In the genomic region with DNA sequence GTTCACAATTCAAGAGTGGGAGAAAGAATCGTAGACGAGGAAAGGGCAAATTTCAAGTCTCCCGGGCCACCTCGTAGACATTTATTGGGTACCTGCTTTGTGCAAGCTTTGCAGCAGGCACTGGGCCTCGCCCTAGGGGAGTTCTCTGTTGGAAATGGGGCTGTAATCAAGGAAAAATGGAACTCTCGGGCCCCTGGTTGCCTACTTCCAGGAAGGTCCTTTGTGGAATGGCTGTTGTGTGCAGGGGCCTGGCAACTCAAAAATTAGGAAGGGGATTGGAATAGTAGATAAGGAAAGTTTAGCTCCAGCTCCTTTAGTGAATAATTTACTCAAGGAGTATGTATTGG, we compare ENCODE assay signal across 8 cellular contexts. TPM values are rescaled to one million over a fixed set of nuclear protein-coding genes. Genes with fewer than 3 reads are reported as not detected.
DNase-seq lines count a peak whose midpoint lies in the region; ATAC-seq and TF ChIP-seq lines count a peak whose summit lies in the region.

No MANE protein-coding gene starts in this region.

- H3K9ac ChIP-seq in liver (ENCODE audit: low read depth in 1 of 2, low read length in 2 of 2) = peak overlapping the region; percentile 10 to 40

- peaks cover 2% of the 10 kb centered on the region for H3K27me3 Mint-ChIP-seq in T-helper 2 cell treated with Interferon-gamma antibody and Interleukin-4, amounts not matched to agents 5 μg/mL and 100 μg/mL, for 36 hours (ENCODE audit: low read depth)

- H3K4me1 ChIP-seq in liver (ENCODE audit: control insufficient read depth in 4 of 4, insufficient read depth in 4 of 4, low read length in 3 of 4) (peaks cover 16 to 30% (median 25%) of the 10 kb centered on the region in 4 donors), thoracic aorta (ENCODE audit: control insufficient read depth in 1 of 2, low read depth in 2 of 2) (peaks cover 24 to 50% of the 10 kb centered on the region in 2 donors)

- 2% methylated on average over 6 of the region's 6 CpGs for WGBS in liver

- peak overlapping the region; percentile 98 for H3K27ac Mint-ChIP-seq in T-helper 2 cell treated with Interferon-gamma antibody and Interleukin-4, amounts not matched to agents 5 μg/mL and 100 μg/mL, for 36 hours

- in situ Hi-C loops in astrocyte of the cerebellum (cut with HindIII; ENCODE audit: low sequenced_read_pairs) = no loop called here

- ATAC-seq in thoracic aorta (ENCODE audit: insufficient number of reproducible peaks, low FRiP score, low read depth) = no peak
- ATAC-seq in HG03045 (IDR thresholded peaks at IDR 0.05; ENCODE audit: unreplicated experiment) = no peak
- no peak for ATAC-seq in HG03095 (IDR thresholded peaks at IDR 0.05; ENCODE audit: unreplicated experiment)

- peaks cover 33% of the 10 kb centered on the region for H3K36me3 Mint-ChIP-seq in T-helper 2 cell treated with Interferon-gamma antibody and Interleukin-4, amounts not matched to agents 5 μg/mL and 100 μg/mL, for 36 hours (ENCODE audit: low read depth)

- no peaks in the 10 kb centered on the region for H3K9me3 Mint-ChIP-seq in T-helper 2 cell treated with Interferon-gamma antibody and Interleukin-4, amounts not matched to agents 5 μg/mL and 100 μg/mL, for 36 hours

- H3K27me3 ChIP-seq in liver (ENCODE audit: control insufficient read depth in 4 of 4, insufficient read depth in 4 of 4, low read length in 3 of 4) = no peaks in the 10 kb centered on the region
- H3K27me3 ChIP-seq in thoracic aorta (replicated peaks; ENCODE audit: insufficient read depth) = no peaks in the 10 kb centered on the region

- TF ChIP-seq CTCF in astrocyte of the cerebellum (IDR thresholded peaks at IDR 0.05; ENCODE audit: low read depth, low read length, missing control alignments) = no peak
- TF ChIP-seq CTCF in liver (IDR thresholded peaks at IDR 0.05; ENCODE audit: low read depth, low read length, missing input control) = no peak
- no peak for TF ChIP-seq CTCF in thoracic aorta (IDR thresholded peaks at IDR 0.05)

- no peaks in the 10 kb centered on the region for H3K9me3 ChIP-seq in liver (ENCODE audit: control insufficient read depth in 4 of 4, low read length in 3 of 4)
- no peaks in the 10 kb centered on the region for H3K9me3 ChIP-seq in thoracic aorta

- H3K36me3 ChIP-seq in liver (ENCODE audit: control insufficient read depth in 4 of 4, insufficient read depth in 3 of 4, low read depth in 1 of 4, low read length in 3 of 4) = peaks cover 0 to 16% (median 6%) of the 10 kb centered on the region in 4 donors
- H3K36me3 ChIP-seq in thoracic aorta = peaks cover 17% of the 10 kb centered on the region

- peaks cover 34% of the 10 kb centered on the region for H3K4me1 Mint-ChIP-seq in T-helper 2 cell treated with Interferon-gamma antibody and Interleukin-4, amounts not matched to agents 5 μg/mL and 100 μg/mL, for 36 hours (ENCODE audit: low read depth)

- H3K4me3 ChIP-seq in astrocyte of the cerebellum (ENCODE audit: low read depth, low read length) = peak overlapping the region; percentile 87
- H3K4me3 ChIP-seq in liver (ENCODE audit: low read depth in 1 of 3, low read length in 3 of 3) = peak overlapping the region; percentile 51 to 98 (median 72)
- H3K4me3 ChIP-seq in thoracic aorta = peak overlapping the region; percentile 79

- no peak for TF ChIP-seq RAD21 in liver (IDR thresholded peaks at IDR 0.05)

- H3K4me3 Mint-ChIP-seq in T-helper 2 cell treated with Interferon-gamma antibody and Interleukin-4, amounts not matched to agents 5 μg/mL and 100 μg/mL, for 36 hours = peak overlapping the region; percentile 100

- no peak for DNase-seq in T-helper 2 cell treated with Interferon-gamma antibody and Interleukin-4, amounts not matched to agents 5 μg/mL and 100 μg/mL, for 36 hours (ENCODE audit: low spot score)
- no peak for DNase-seq in T-helper 2 cell
- no peak for DNase-seq in astrocyte of the cerebellum (ENCODE audit: low read depth)
- DNase-seq in thoracic aorta (ENCODE audit: low spot score) = no peak
- no peak for DNase-seq in NCI-H1694 (lab: John Stamatoyannopoulos, UW)

- H3K27ac ChIP-seq in liver (ENCODE audit: low read depth in 1 of 2, low read length in 2 of 2) (no peak overlapping the region), thoracic aorta (peak overlapping the region; percentile 73 to 75)

TF ChIP-seq in liver, 16 proteins besides CTCF, POLR2A, EP300 and RAD21:
- TF ChIP-seq FOXA1 (IDR thresholded peaks at IDR 0.05) = no peak
- TF ChIP-seq YY1 (IDR thresholded peaks at IDR 0.05) = no peak
- no peak for TF ChIP-seq RXRA (IDR thresholded peaks at IDR 0.05)
- TF ChIP-seq JUND (IDR thresholded peaks at IDR 0.05) = no peak
- TF ChIP-seq, protein P1, sequence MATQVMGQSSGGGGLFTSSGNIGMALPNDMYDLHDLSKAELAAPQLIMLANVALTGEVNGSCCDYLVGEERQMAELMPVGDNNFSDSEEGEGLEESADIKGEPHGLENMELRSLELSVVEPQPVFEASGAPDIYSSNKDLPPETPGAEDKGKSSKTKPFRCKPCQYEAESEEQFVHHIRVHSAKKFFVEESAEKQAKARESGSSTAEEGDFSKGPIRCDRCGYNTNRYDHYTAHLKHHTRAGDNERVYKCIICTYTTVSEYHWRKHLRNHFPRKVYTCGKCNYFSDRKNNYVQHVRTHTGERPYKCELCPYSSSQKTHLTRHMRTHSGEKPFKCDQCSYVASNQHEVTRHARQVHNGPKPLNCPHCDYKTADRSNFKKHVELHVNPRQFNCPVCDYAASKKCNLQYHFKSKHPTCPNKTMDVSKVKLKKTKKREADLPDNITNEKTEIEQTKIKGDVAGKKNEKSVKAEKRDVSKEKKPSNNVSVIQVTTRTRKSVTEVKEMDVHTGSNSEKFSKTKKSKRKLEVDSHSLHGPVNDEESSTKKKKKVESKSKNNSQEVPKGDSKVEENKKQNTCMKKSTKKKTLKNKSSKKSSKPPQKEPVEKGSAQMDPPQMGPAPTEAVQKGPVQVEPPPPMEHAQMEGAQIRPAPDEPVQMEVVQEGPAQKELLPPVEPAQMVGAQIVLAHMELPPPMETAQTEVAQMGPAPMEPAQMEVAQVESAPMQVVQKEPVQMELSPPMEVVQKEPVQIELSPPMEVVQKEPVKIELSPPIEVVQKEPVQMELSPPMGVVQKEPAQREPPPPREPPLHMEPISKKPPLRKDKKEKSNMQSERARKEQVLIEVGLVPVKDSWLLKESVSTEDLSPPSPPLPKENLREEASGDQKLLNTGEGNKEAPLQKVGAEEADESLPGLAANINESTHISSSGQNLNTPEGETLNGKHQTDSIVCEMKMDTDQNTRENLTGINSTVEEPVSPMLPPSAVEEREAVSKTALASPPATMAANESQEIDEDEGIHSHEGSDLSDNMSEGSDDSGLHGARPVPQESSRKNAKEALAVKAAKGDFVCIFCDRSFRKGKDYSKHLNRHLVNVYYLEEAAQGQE (IDR thresholded peaks at IDR 0.05) = no peak
- no peak for TF ChIP-seq EGR1 (IDR thresholded peaks at IDR 0.05; ENCODE audit: low read depth in 2 of 2)
- TF ChIP-seq HNF4G (IDR thresholded peaks at IDR 0.05) = no peak
TF ChIP-seq in liver: peak in this region for 0.

RNA-seq across cellular contexts. Expression of gene ZNF526, which starts 0.6 kb away (rescaled TPM):
- total RNA-seq in liver (1 to 10 TPM; 4.9 to 8.8 TPM), thoracic aorta (10 to 100 TPM in 1 of 2 donors, 1 to 10 TPM in 1; 7.9 to 10.3 TPM)
- polyA plus RNA-seq in liver = 1 to 10 TPM; 1.7 to 2.6 TPM

RNA-seq across cellular contexts. Expression of gene DEDD2, which starts 3.2 kb away (rescaled TPM):
- total RNA-seq in liver = 10 to 100 TPM; 18.7 to 47.1 TPM
- polyA plus RNA-seq in liver = 10 to 100 TPM in 1 of 2 donors, 1 to 10 TPM in 1; 9.6 to 14.0 TPM
- total RNA-seq in thoracic aorta = 10 to 100 TPM; 21.7 to 33.2 TPM

RNA-seq across cellular contexts. Expression of gene GSK3A, which starts 21.7 kb away (rescaled TPM):
- 10 to 100 TPM; 12.5 to 13.5 TPM for total RNA-seq in liver
- 10 to 100 TPM in 1 of 2 donors, 1 to 10 TPM in 1; 5.9 to 23.1 TPM for polyA plus RNA-seq in liver
- total RNA-seq in thoracic aorta = 10 to 100 TPM; 23.7 to 26.9 TPM

RNA-seq across cellular contexts. Expression of gene ERF, which starts 34.2 kb away (rescaled TPM):
- total RNA-seq in liver (10 to 100 TPM in 1 of 2 donors, 1 to 10 TPM in 1; 8.7 to 17.1 TPM), thoracic aorta (10 to 100 TPM; 46.6 to 49.8 TPM)
- polyA plus RNA-seq in liver = 10 to 100 TPM; 10.4 to 21.0 TPM

RNA-seq across cellular contexts. Expression of gene CIC, which starts 48.3 kb away (rescaled TPM):
- total RNA-seq in liver (10 to 100 TPM; 14.1 to 21.3 TPM), thoracic aorta (100 to 1,000 TPM in 1 of 2 donors, 10 to 100 TPM in 1; 57.1 to 112 TPM)
- 10 to 100 TPM in 1 of 2 donors, 1 to 10 TPM in 1; 5.6 to 20.4 TPM for polyA plus RNA-seq in liver

Comparison
In these comparisons a context has a peak if more than half of its experiments do, and no peak if none do; other contexts are left out.
1. H3K27ac ChIP-seq: peak in thoracic aorta (2 of 2); none in liver (0 of 2).
2. Peak in every context shown above with its lines, with median percentiles within 50 percentile points of each other: H3K4me3 ChIP-seq.